In the genomic region with DNA sequence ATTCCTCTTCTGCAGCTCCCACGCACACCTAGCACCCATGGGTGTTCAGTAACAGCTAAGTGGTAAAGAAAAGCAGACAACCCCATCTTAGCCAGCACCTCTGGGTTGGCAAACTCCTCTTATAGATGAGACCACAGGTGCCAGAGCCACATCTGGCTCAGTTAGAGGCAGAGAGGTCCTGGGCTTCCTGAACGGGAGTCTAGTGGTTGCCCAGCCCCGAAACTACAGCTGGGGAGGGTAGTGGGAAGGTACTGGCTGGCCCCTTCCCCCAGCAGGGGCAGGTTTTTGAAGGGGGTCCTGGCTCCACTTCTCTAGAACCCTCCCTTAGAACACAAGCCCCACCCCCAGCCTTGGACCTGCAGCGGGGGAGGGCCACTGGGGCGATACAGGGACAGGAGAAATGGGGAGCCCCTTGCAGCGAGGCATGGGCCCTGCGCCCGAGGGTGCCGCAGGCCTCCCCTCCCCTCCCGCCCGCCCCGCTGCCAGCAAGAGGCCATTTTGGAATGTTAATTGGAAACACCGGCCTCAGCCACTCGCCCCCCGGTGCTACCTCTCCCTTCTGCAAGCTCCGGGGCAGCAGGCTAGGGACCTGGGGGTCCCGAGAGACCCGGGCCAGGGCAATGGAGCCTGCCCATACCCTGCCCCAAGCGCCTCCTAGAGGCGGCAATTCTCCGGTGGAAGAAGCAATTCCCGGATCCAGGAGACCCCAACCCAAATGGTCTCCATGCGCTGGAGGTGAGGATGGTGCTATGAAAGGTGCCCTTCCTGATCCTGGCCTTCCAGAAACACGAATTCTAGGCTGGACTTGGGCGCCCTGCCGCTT, we compare ENCODE assay signal across 7 cellular contexts. TPM values are rescaled to one million over a fixed set of nuclear protein-coding genes. Genes with fewer than 3 reads are reported as not detected.
A peak's percentile ranks its signal among the peaks of the same experiment; 100 is the strongest.
DNase-seq lines count a peak whose midpoint lies in the region; ATAC-seq and TF ChIP-seq lines count a peak whose summit lies in the region.

No MANE protein-coding gene starts in this region.

- H3K4me1 Mint-ChIP-seq in osteocyte (ENCODE audit: unreplicated experiment) = peaks cover 36% of the 10 kb centered on the region

- no peaks in the 10 kb centered on the region for H3K27me3 ChIP-seq in WERI-Rb-1 (ENCODE audit: insufficient read depth, low read depth, severe bottlenecking)

- H3K36me3 ChIP-seq in HEK293 (ENCODE audit: control insufficient read depth in 2 of 2, insufficient read depth in 1 of 2, low read length in 2 of 2) (peaks cover 0 to 47% of the 10 kb centered on the region in 2 experiments; a peak in 1 of 3 replicates), WERI-Rb-1 (peaks cover 47% of the 10 kb centered on the region)

- H3K27ac ChIP-seq in HEK293 (ENCODE audit: extremely low read depth, low read depth, low read length) = peak overlapping the region; percentile 43; the same call in 1 of the 2 replicates
- peak overlapping the region; percentile 64 for H3K27ac ChIP-seq in WERI-Rb-1

- TF ChIP-seq CTCF in HEK293 (tag by site-specific recombination; IDR thresholded peaks at IDR 0.05) (no peak), WERI-Rb-1 (IDR thresholded peaks at IDR 0.05; ENCODE audit: low read depth, low read length) (peak; percentile 60), epithelial cell of esophagus (IDR thresholded peaks at IDR 0.05; ENCODE audit: insufficient read depth, low read depth, low read length, missing control alignments) (peak; percentile 27), osteocyte (IDR thresholded peaks at IDR 0.05) (peak; percentile 56)

- peaks cover 18% of the 10 kb centered on the region for H3K36me3 Mint-ChIP-seq in osteocyte (ENCODE audit: unreplicated experiment)

- no peak for DNase-seq in WERI-Rb-1
- DNase-seq in epithelial cell of esophagus (ENCODE audit: low read depth) = peak; percentile 35
- DNase-seq in osteocyte (ENCODE audit: extremely low spot score, unreplicated experiment) = no peak
- no peak for DNase-seq in activated CD4-positive, CD25-positive, alpha-beta regulatory T cell treated with anti-CD3 and anti-CD28 coated beads, Interleukin-2, amount 50 U/mL, for 72 hours
- DNase-seq in SKM-1 treated with dmso at 0.1 percent for 144 hours (lab: John Stamatoyannopoulos, UW; ENCODE audit: unreplicated experiment) = no peak

- H3K4me3 Mint-ChIP-seq in osteocyte (ENCODE audit: unreplicated experiment) = peak overlapping the region; percentile 87

- peaks cover 4% of the 10 kb centered on the region; the same call in 1 of the 2 replicates for H3K4me1 ChIP-seq in HEK293 (ENCODE audit: control insufficient read depth, insufficient read depth, low read length)

- CTCF ChIA-PET in HEK293 (lab: Yijun Ruan, JAX) = interaction anchor here (0.7 to 4.1 kb wide), 6 partner anchors 10 to 392 kb away, joined by 3 to 20 read pairs (median 4); no protein-coding TSS in a partner anchor

- H3K4me3 ChIP-seq in HEK293 (ENCODE audit: low read depth, low read length) (peak overlapping the region; percentile 40), WERI-Rb-1 (ENCODE audit: low read depth, low read length) (peak overlapping the region; percentile 73), epithelial cell of esophagus (ENCODE audit: low read length) (peak overlapping the region; percentile 87)

- POLR2A ChIA-PET in HEK293 (lab: Yijun Ruan, JAX) = interaction anchor here (0.8 to 1.2 kb wide), 2 partner anchors 10 to 481 kb away, joined by 3 to 4 read pairs; no protein-coding TSS in a partner anchor

- H3K27me3 Mint-ChIP-seq in osteocyte (ENCODE audit: unreplicated experiment) = no peaks in the 10 kb centered on the region

- H3K9me3 Mint-ChIP-seq in osteocyte (ENCODE audit: unreplicated experiment) = no peaks in the 10 kb centered on the region

- H3K9me3 ChIP-seq in HEK293 (ENCODE audit: control insufficient read depth, insufficient read depth, low read depth, low read length) (no peaks in the 10 kb centered on the region), WERI-Rb-1 (ENCODE audit: severe bottlenecking) (no peaks in the 10 kb centered on the region)

- no peak for ATAC-seq in GM19328 (IDR thresholded peaks at IDR 0.05; ENCODE audit: unreplicated experiment)

- peak overlapping the region; percentile 97 for H3K27ac Mint-ChIP-seq in osteocyte (ENCODE audit: unreplicated experiment)

TF ChIP-seq in HEK293, 187 proteins besides CTCF, POLR2A, EP300 and RAD21:
- TF ChIP-seq SP2 (tag by site-specific recombination; IDR thresholded peaks at IDR 0.05) (peak; percentile 51), ZNF843 (tag by site-specific recombination; IDR thresholded peaks at IDR 0.05) (no peak), GLIS2 (tag by site-specific recombination; IDR thresholded peaks at IDR 0.05) (peak; percentile 21; the same call in 1 of the 2 replicates)
- TF ChIP-seq, protein P1, sequence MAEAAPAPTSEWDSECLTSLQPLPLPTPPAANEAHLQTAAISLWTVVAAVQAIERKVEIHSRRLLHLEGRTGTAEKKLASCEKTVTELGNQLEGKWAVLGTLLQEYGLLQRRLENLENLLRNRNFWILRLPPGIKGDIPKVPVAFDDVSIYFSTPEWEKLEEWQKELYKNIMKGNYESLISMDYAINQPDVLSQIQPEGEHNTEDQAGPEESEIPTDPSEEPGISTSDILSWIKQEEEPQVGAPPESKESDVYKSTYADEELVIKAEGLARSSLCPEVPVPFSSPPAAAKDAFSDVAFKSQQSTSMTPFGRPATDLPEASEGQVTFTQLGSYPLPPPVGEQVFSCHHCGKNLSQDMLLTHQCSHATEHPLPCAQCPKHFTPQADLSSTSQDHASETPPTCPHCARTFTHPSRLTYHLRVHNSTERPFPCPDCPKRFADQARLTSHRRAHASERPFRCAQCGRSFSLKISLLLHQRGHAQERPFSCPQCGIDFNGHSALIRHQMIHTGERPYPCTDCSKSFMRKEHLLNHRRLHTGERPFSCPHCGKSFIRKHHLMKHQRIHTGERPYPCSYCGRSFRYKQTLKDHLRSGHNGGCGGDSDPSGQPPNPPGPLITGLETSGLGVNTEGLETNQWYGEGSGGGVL (tag by site-specific recombination; IDR thresholded peaks at IDR 0.05) = peak; percentile 83

RNA-seq across cellular contexts. Expression of gene DUSP7, which starts 1.5 kb away (rescaled TPM):
- total RNA-seq in osteocyte = 19.4 and 21.2 TPM in 2 replicates

RNA-seq across cellular contexts. Expression of gene RPL29, which starts 59.2 kb away (rescaled TPM):
- 881 and 957 TPM in 2 replicates for total RNA-seq in osteocyte
